8 cellular contexts compared by ENCODE assay signal in genomic region chr19:3075605-3076431, GRCh38.
DNase-seq lines count a peak whose midpoint lies in the region; ATAC-seq and TF ChIP-seq lines count a peak whose summit lies in the region.

No MANE protein-coding gene starts in this region.

- H3K4me3 ChIP-seq in HEK293 (ENCODE audit: low read depth, low read length), result no peak overlapping the region; the same call in 1 of the 2 replicates

- H3K36me3 ChIP-seq in HEK293 (ENCODE audit: control insufficient read depth in 2 of 2, insufficient read depth in 1 of 2, low read length in 2 of 2), result no peaks in the 10 kb centered on the region

- CTCF ChIA-PET in HEK293 (lab: Yijun Ruan, JAX) (interaction anchor here (0.5 to 3.8 kb wide), 43 partner anchors 9 to 1121 kb away, joined by 3 to 39 read pairs (median 4); no protein-coding TSS in a partner anchor), RWPE1 (lab: Yijun Ruan, JAX) (interaction anchor here (0.6 to 1.0 kb wide), 4 partner anchors 23 to 93 kb away, joined by 3 to 4 read pairs (median 4); no protein-coding TSS in a partner anchor)

- peak; percentile 90 for TF ChIP-seq CTCF in HEK293 (tag by site-specific recombination; IDR thresholded peaks at IDR 0.05)
- peak; percentile 94 for TF ChIP-seq CTCF in RWPE1 (conservative IDR thresholded peaks at IDR 0.05; ENCODE audit: low read depth)

- H3K9me3 ChIP-seq in HEK293 (ENCODE audit: control insufficient read depth, insufficient read depth, low read depth, low read length), result no peaks in the 10 kb centered on the region

- POLR2A ChIA-PET in HEK293 (lab: Yijun Ruan, JAX) (no interaction called here), RWPE1 (lab: Yijun Ruan, JAX; ENCODE audit: low non-redundant PET) (no interaction called here)

- no peak for ATAC-seq in HG02870 (IDR thresholded peaks at IDR 0.05; ENCODE audit: unreplicated experiment)

- H3K4me1 ChIP-seq in HEK293 (ENCODE audit: control insufficient read depth, insufficient read depth, low read length), result no peaks in the 10 kb centered on the region

- H3K27ac ChIP-seq in HEK293 (ENCODE audit: extremely low read depth, low read depth, low read length) (no peak overlapping the region; the same call in 1 of the 2 replicates), RWPE1 (no peak overlapping the region)

- DNase-seq in AG20443 (ENCODE audit: low spot score), result peak; percentile 81
- peak; percentile 60 for DNase-seq in RWPE1 (ENCODE audit: low spot score)
- peak; percentile 81 for DNase-seq in activated naive CD4-positive, alpha-beta T cell treated with anti-CD3 and anti-CD28 coated beads, Interleukin-2, amount 50 U/mL, for 16 hours
- DNase-seq in hepatic stellate cell (ENCODE audit: low spot score), result peak; percentile 57
- peak; percentile 61 to 86 (median 68) for DNase-seq in stimulated activated CD4-positive, alpha-beta T cell treated with anti-CD3 and anti-CD28 coated beads, Interleukin-12 subunit alpha, Interleukin-12 subunit beta, amount 100 ng/mL, for 48 hours (ENCODE audit: low read depth in 2 of 3, low spot score in 1 of 3)
- DNase-seq in HCEC 1CT, result no peak

TF ChIP-seq in HEK293, 187 proteins besides CTCF, POLR2A, EP300 and RAD21 (continues in another document):
- peak; percentile 82 for TF ChIP-seq ZNF366 (tag by site-specific recombination; conservative IDR thresholded peaks at IDR 0.05)
- no peak for TF ChIP-seq ZNF670 (tag by site-specific recombination; IDR thresholded peaks at IDR 0.05; ENCODE audit: low read depth)
- peak; percentile 37 for TF ChIP-seq ZBTB26 (tag by site-specific recombination; optimal IDR thresholded peaks at IDR 0.05)
- peak; percentile 59 for TF ChIP-seq SP7 (tag by site-specific recombination; IDR thresholded peaks at IDR 0.05)
- TF ChIP-seq, protein P1, sequence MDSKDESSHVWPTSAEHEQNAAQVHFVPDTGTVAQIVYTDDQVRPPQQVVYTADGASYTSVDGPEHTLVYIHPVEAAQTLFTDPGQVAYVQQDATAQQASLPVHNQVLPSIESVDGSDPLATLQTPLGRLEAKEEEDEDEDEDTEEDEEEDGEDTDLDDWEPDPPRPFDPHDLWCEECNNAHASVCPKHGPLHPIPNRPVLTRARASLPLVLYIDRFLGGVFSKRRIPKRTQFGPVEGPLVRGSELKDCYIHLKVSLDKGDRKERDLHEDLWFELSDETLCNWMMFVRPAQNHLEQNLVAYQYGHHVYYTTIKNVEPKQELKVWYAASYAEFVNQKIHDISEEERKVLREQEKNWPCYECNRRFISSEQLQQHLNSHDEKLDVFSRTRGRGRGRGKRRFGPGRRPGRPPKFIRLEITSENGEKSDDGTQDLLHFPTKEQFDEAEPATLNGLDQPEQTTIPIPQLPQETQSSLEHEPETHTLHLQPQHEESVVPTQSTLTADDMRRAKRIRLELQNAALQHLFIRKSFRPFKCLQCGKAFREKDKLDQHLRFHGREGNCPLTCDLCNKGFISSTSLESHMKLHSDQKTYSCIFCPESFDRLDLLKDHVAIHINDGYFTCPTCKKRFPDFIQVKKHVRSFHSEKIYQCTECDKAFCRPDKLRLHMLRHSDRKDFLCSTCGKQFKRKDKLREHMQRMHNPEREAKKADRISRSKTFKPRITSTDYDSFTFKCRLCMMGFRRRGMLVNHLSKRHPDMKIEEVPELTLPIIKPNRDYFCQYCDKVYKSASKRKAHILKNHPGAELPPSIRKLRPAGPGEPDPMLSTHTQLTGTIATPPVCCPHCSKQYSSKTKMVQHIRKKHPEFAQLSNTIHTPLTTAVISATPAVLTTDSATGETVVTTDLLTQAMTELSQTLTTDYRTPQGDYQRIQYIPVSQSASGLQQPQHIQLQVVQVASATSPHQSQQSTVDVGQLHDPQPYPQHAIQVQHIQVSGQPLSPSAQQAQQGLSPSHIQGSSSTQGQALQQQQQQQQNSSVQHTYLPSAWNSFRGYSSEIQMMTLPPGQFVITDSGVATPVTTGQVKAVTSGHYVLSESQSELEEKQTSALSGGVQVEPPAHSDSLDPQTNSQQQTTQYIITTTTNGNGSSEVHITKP (tag by site-specific recombination; IDR thresholded peaks at IDR 0.05), result peak; percentile 47; the same call in 1 of the 2 replicates
- TF ChIP-seq ZNF777 (tag by site-specific recombination; IDR thresholded peaks at IDR 0.05; ENCODE audit: borderline replicate concordance), result no peak
- no peak for TF ChIP-seq ZNF585B (tag by site-specific recombination; IDR thresholded peaks at IDR 0.05)
- peak; percentile 85 for TF ChIP-seq GLIS2 (tag by site-specific recombination; IDR thresholded peaks at IDR 0.05)
- TF ChIP-seq KLF8 (tag by site-specific recombination; IDR thresholded peaks at IDR 0.05), result peak; percentile 30; the same call in 1 of the 2 replicates
- TF ChIP-seq TCF7L2 (IDR thresholded peaks at IDR 0.05; ENCODE audit: borderline replicate concordance, low read depth, low read length), result no peak
- 0 out of 2 replicates have a peak, but pooled peaks have one; percentile 11 for TF ChIP-seq ZNF221 (tag by site-specific recombination; IDR thresholded peaks at IDR 0.05; ENCODE audit: borderline replicate concordance)
- TF ChIP-seq ZNF654 (tag by site-specific recombination; IDR thresholded peaks at IDR 0.05; ENCODE audit: low read depth), result peak; percentile 78
- TF ChIP-seq ZNF10 (tag by site-specific recombination; IDR thresholded peaks at IDR 0.05), result peak; percentile 56; the same call in 1 of the 2 replicates
- no peak for TF ChIP-seq ZFP37 (tag by site-specific recombination; IDR thresholded peaks at IDR 0.05)
- TF ChIP-seq PRDM1 (tag by site-specific recombination; IDR thresholded peaks at IDR 0.05), result no peak
- no peak for TF ChIP-seq ZNF140 (tag by site-specific recombination; IDR thresholded peaks at IDR 0.05)
- TF ChIP-seq, protein P2, sequence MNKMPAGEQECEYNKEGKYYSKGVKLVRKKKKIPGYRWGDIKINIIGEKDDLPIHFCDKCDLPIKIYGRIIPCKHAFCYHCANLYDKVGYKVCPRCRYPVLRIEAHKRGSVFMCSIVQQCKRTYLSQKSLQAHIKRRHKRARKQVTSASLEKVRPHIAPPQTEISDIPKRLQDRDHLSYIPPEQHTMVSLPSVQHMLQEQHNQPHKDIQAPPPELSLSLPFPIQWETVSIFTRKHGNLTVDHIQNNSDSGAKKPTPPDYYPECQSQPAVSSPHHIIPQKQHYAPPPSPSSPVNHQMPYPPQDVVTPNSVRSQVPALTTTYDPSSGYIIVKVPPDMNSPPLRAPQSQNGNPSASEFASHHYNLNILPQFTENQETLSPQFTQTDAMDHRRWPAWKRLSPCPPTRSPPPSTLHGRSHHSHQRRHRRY (tag by site-specific recombination; IDR thresholded peaks at IDR 0.05), result no peak
- no peak for TF ChIP-seq ZNF776 (tag by site-specific recombination; IDR thresholded peaks at IDR 0.05; ENCODE audit: borderline replicate concordance)
- TF ChIP-seq ZFHX2 (tag by site-specific recombination; conservative IDR thresholded peaks at IDR 0.05), result peak; percentile 94
- peak; percentile 97 for TF ChIP-seq GLIS1 (tag by site-specific recombination; IDR thresholded peaks at IDR 0.05)
- TF ChIP-seq, protein P3, sequence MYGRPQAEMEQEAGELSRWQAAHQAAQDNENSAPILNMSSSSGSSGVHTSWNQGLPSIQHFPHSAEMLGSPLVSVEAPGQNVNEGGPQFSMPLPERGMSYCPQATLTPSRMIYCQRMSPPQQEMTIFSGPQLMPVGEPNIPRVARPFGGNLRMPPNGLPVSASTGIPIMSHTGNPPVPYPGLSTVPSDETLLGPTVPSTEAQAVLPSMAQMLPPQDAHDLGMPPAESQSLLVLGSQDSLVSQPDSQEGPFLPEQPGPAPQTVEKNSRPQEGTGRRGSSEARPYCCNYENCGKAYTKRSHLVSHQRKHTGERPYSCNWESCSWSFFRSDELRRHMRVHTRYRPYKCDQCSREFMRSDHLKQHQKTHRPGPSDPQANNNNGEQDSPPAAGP (tag by site-specific recombination; IDR thresholded peaks at IDR 0.05), result peak; percentile 47; the same call in 1 of the 2 replicates
- no peak for TF ChIP-seq ZNF24 (tag by site-specific recombination; IDR thresholded peaks at IDR 0.05)
- no peak for TF ChIP-seq ZNF302 (tag by site-specific recombination; IDR thresholded peaks at IDR 0.05; ENCODE audit: low read depth)
- 0 out of 2 replicates have a peak, but pooled peaks have one; percentile 16 for TF ChIP-seq ZNF692 (tag by site-specific recombination; IDR thresholded peaks at IDR 0.05)
- no peak for TF ChIP-seq MYNN (tag by site-specific recombination; IDR thresholded peaks at IDR 0.05; ENCODE audit: borderline replicate concordance)
- no peak for TF ChIP-seq ZNF362 (tag by site-specific recombination; IDR thresholded peaks at IDR 0.05)
